In the genomic region with DNA sequence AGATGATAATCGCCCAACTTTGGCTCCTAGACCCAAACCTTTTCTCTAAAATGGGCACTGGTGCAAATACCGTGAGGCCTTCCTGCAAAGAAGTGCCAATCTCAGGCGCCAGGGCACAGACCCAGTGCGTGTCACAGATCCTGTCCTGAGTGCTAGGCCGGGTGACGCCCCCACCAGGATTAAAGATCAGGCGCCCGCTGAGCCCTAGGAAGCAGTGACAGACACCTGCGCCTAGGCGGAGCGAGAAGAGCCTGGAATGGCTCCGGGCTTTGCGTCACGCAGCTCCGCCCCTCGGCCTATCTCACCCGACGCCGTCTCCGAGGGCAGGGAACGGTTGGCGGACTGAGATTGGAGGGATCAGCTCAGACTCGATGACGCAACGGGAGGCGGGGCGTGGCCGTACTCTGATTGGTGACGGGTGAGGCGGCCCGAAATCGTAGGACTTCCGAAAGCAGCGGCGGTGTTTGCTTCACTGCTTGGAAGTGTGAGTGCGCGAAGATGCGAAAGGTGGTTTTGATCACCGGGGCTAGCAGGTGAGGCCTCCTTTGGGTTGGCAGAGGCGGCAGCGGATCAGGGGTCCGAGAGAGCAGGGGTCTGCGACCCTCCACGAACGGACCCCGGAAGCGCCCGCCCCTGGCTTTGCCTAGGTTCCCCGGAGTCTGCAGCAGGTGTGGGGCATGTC, we compare ENCODE assay signal across 8 cellular contexts. TPM values are rescaled to one million over a fixed set of nuclear protein-coding genes. Genes with fewer than 3 reads are reported as not detected.
DNase-seq lines count a peak whose midpoint lies in the region; ATAC-seq and TF ChIP-seq lines count a peak whose summit lies in the region.
"Not testable (repeated sequence)": the region's sequence is repeated elsewhere in the genome, so short reads cannot be mapped to it uniquely, and the experiment has no call there.

Gene HSD17B7 (plus strand): TSS at position 400 of the 682 bp plus-strand sequence. CDS start 99 bp downstream, at position 499.

- H3K4me3 Mint-ChIP-seq in activated CD4-positive, alpha-beta T cell treated with anti-CD3 and anti-CD28 coated beads, Interleukin-2, amount 10 ng/mL, durations not matched to agents 7 days and 5 days: peak within 1 kb of the TSS; percentile 87

- not testable (repeated sequence) for H3K9me3 ChIP-seq in BLaER1 treated with 17β-estradiol and CSF1 and Interleukin-3, amounts not matched to agents 10 nM and 100 nM (replicated peaks in 1 of 11)

- H3K4me3 ChIP-seq in BLaER1 treated with 17β-estradiol and CSF1 and Interleukin-3, amounts not matched to agents 10 nM and 100 nM: peak within 1 kb of the TSS; percentile 54 to 71 (median 64)
- H3K4me3 ChIP-seq in coronary artery: peak within 1 kb of the TSS; percentile 70

- peak; percentile 87 for DNase-seq in NCI-H526 treated with DMSO at 0.1 percent for 48 hours (lab: John Stamatoyannopoulos, UW)
- DNase-seq in activated CD4-positive, alpha-beta T cell treated with anti-CD3 and anti-CD28 coated beads, Interleukin-2, amount 10 ng/mL, durations not matched to agents 7 days and 5 days: peak; percentile 82
- peak; percentile 85 for DNase-seq in coronary artery (ENCODE audit: low spot score)
- DNase-seq in left kidney (ENCODE audit: low read depth, low spot score): peak; percentile 89
- peak; percentile 67 to 69 for DNase-seq in stimulated activated CD4-positive, alpha-beta T cell treated with anti-CD3 and anti-CD28 coated beads, Interleukin-2, amount 100 ng/mL, for 24 hours

- H3K9ac ChIP-seq in BLaER1 treated with 17β-estradiol and CSF1 and Interleukin-3, amounts not matched to agents 10 nM and 100 nM: peak within 1 kb of the TSS; percentile 52 to 73 (median 66); a peak in 18 of 22 replicates

- not testable (repeated sequence) for H3K27me3 Mint-ChIP-seq in activated CD4-positive, alpha-beta T cell treated with anti-CD3 and anti-CD28 coated beads, Interleukin-2, amount 10 ng/mL, durations not matched to agents 7 days and 5 days

- CTCF ChIA-PET in activated CD4-positive, alpha-beta T cell treated with anti-CD3 and anti-CD28 coated beads, Interleukin-2, amount 10 ng/mL, durations not matched to agents 7 days and 5 days (lab: Charles Lee): not testable (repeated sequence)

- peaks cover 12% of the 10 kb centered on the region for H3K4me1 Mint-ChIP-seq in activated CD4-positive, alpha-beta T cell treated with anti-CD3 and anti-CD28 coated beads, Interleukin-2, amount 10 ng/mL, durations not matched to agents 7 days and 5 days

- H3K4me2 ChIP-seq in BLaER1 treated with 17β-estradiol and CSF1 and Interleukin-3, amounts not matched to agents 10 nM and 100 nM: peak within 1 kb of the TSS; percentile 61 to 80 (median 71)

- H3K27ac Mint-ChIP-seq in activated CD4-positive, alpha-beta T cell treated with anti-CD3 and anti-CD28 coated beads, Interleukin-2, amount 10 ng/mL, durations not matched to agents 7 days and 5 days: peak within 1 kb of the TSS; percentile 98

- H3K9me3 Mint-ChIP-seq in activated CD4-positive, alpha-beta T cell treated with anti-CD3 and anti-CD28 coated beads, Interleukin-2, amount 10 ng/mL, durations not matched to agents 7 days and 5 days: not testable (repeated sequence)

- H3K27ac ChIP-seq in BLaER1 treated with 17β-estradiol and CSF1 and Interleukin-3, amounts not matched to agents 10 nM and 100 nM: peak within 1 kb of the TSS; percentile 12 to 70 (median 55); a peak in 14 of 22 replicates
- peak within 1 kb of the TSS; percentile 73 to 91 for H3K27ac ChIP-seq in coronary artery

- POLR2A ChIA-PET in activated CD4-positive, alpha-beta T cell treated with anti-CD3 and anti-CD28 coated beads, Interleukin-2, amount 10 ng/mL, durations not matched to agents 7 days and 5 days (lab: Charles Lee): not testable (repeated sequence)

- not testable (repeated sequence) for H3K27me3 ChIP-seq in BLaER1 treated with 17β-estradiol and CSF1 and Interleukin-3, amounts not matched to agents 10 nM and 100 nM

- H3K4me1 ChIP-seq in BLaER1 treated with 17β-estradiol and CSF1 and Interleukin-3, amounts not matched to agents 10 nM and 100 nM: not testable (repeated sequence)

- H3K36me3 ChIP-seq in BLaER1 treated with 17β-estradiol and CSF1 and Interleukin-3, amounts not matched to agents 10 nM and 100 nM: peaks cover 0 to 16% (median 6%) of the 10 kb centered on the region in 11 experiments; a peak in 12 of 22 replicates

- not testable (repeated sequence) for H4K20me1 ChIP-seq in BLaER1 treated with 17β-estradiol and CSF1 and Interleukin-3, amounts not matched to agents 10 nM and 100 nM

- H3K36me3 Mint-ChIP-seq in activated CD4-positive, alpha-beta T cell treated with anti-CD3 and anti-CD28 coated beads, Interleukin-2, amount 10 ng/mL, durations not matched to agents 7 days and 5 days (ENCODE audit: low read depth): peaks cover 11% of the 10 kb centered on the region

- peak; percentile 99 for ATAC-seq in GM19395 (IDR thresholded peaks at IDR 0.05; ENCODE audit: unreplicated experiment)
- ATAC-seq in HG03520 (IDR thresholded peaks at IDR 0.05; ENCODE audit: unreplicated experiment): peak; percentile 99

- not testable (repeated sequence) for TF ChIP-seq CTCF in coronary artery (IDR thresholded peaks at IDR 0.05)

RNA-seq across cellular contexts. Expression of gene HSD17B7, which starts in this region (rescaled TPM):
- 10 to 100 TPM; 22.5 to 23.8 TPM for total RNA-seq in activated CD4-positive, alpha-beta T cell treated with anti-CD3 and anti-CD28 coated beads, Interleukin-2, amount 10 ng/mL, durations not matched to agents 7 days and 5 days

Comparison
In these comparisons a context has a peak if more than half of its experiments do, and no peak if none do; other contexts are left out.
1. Peak in every context shown above with its lines: DNase-seq, ATAC-seq, H3K4me3 ChIP-seq and H3K27ac ChIP-seq.